15 cellular contexts compared by ENCODE assay signal in genomic region chr2:217923007-217923686, GRCh38.
DNase-seq lines count a peak whose midpoint lies in the region; ATAC-seq, FAIRE-seq and TF ChIP-seq lines count a peak whose summit lies in the region.
"Had no signal": no experiment of that assay in that cellular context is flagged by ENCODE, and none has a peak within 500 bp of the region (broad histone marks: within the 10 kb centered on the region; RNA-seq: fewer than 3 reads in every experiment).

No MANE protein-coding gene starts in this region.

- 87% methylated on average over 8 of the region's 8 CpGs for WGBS in HepG2 (ENCODE audit: low lambda C conversion rate)
- 91 to 93% methylated on average over 8 of the region's 8 CpGs for WGBS in sigmoid colon, 2 donors
- 34% methylated on average over 8 of the region's 8 CpGs for WGBS in aorta, 2 donors

- TF ChIP-seq POLR2A in HepG2 (IDR thresholded peaks at IDR 0.05; ENCODE audit: insufficient read depth in 1 of 2, low read depth in 2 of 2, low read length in 2 of 2) (no peak), sigmoid colon (IDR thresholded peaks at IDR 0.05) (no peak)

- peaks cover 55% of the 10 kb centered on the region for H3K4me1 ChIP-seq in HepG2 (ENCODE audit: insufficient read depth, low read length)
- H3K4me1 ChIP-seq in sigmoid colon: peaks cover 0 to 100% (median 100%) of the 10 kb centered on the region in 4 donors
- peaks cover 0 to 6% of the 10 kb centered on the region in 2 donors for H3K4me1 ChIP-seq in aorta (ENCODE audit: control insufficient read depth in 1 of 2, insufficient read depth in 2 of 2, low read length in 2 of 2)

- H3K36me3 Mint-ChIP-seq in nephron progenitor cell (ENCODE audit: low read depth): no peaks in the 10 kb centered on the region
- H3K36me3 Mint-ChIP-seq: activated naive CD8-positive, alpha-beta T cell; CD8-positive, alpha-beta memory T cell had no signal

- in situ Hi-C loops in HepG2 (cut with HindIII; ENCODE audit: extremely low pct_ligation_motif_present, low pct_unique_long_range_greater_than_20kb): no loop called here
- in situ Hi-C loops in KBM-7 (cut with MboI; ENCODE audit: low pct_unique_long_range_greater_than_20kb, low sequenced_read_pairs): no loop called here

- H3K4me2 ChIP-seq in HepG2 (ENCODE audit: low read depth, low read length): no peak overlapping the region

- no peaks in the 10 kb centered on the region for H3K79me2 ChIP-seq in HepG2 (ENCODE audit: insufficient read depth, low read length)

- intact Hi-C loops in HepG2 (cut with micrococcal nuclease; ENCODE audit: unreplicated experiment): no loop called here
- intact Hi-C loops in sigmoid colon (cut with DNase I): no loop called here
- intact Hi-C loops in aorta (cut with DNase I): no loop called here

- no peaks in the 10 kb centered on the region for H3K4me1 Mint-ChIP-seq in stimulated activated naive CD8-positive, alpha-beta T cell treated with anti-CD3 and anti-CD28 coated beads, Interleukin-15, amount 100 ng/mL, for 72 hours
- peaks cover 66% of the 10 kb centered on the region for H3K4me1 Mint-ChIP-seq in nephron progenitor cell
- H3K4me1 Mint-ChIP-seq: activated CD4-positive, alpha-beta T cell treated with anti-CD3 and anti-CD28 coated beads for 36 hours; CD8-positive, alpha-beta memory T cell had no signal

- no peak overlapping the region for H3K9ac ChIP-seq in HepG2 (ENCODE audit: insufficient read depth, low read depth, low read length)

- H4K20me1 ChIP-seq in HepG2 (ENCODE audit: insufficient read depth, low read length): peaks cover 4% of the 10 kb centered on the region; the same call in 1 of the 2 replicates

- H3K27me3 ChIP-seq in HepG2 (ENCODE audit: control insufficient read depth in 1 of 2, insufficient read depth in 2 of 2, low read length in 2 of 2) (no peaks in the 10 kb centered on the region), sigmoid colon (no peaks in the 10 kb centered on the region), aorta (ENCODE audit: control insufficient read depth in 1 of 2, insufficient read depth in 2 of 2, low read length in 1 of 2) (no peaks in the 10 kb centered on the region)

- ATAC-seq in stimulated activated naive CD8-positive, alpha-beta T cell treated with anti-CD3 and anti-CD28 coated beads, Interleukin-15, amount 100 ng/mL, for 72 hours: peak; percentile 39
- ATAC-seq in stimulated activated naive CD8-positive, alpha-beta T cell treated with anti-CD3 and anti-CD28 coated beads, Interleukin-15, Interleukin-2, amounts not matched to agents 100 U/mL and 50 U/mL, for 24 hours: no peak
- peak; percentile 5; the same call in 2 of the 3 replicates for ATAC-seq in HepG2
- ATAC-seq in aorta (ENCODE audit: low FRiP score): peak; percentile 54
- ATAC-seq: activated CD4-positive, alpha-beta T cell treated with anti-CD3 and anti-CD28 coated beads for 36 hours had no signal

- H3K4me3 ChIP-seq in HepG2 (replicated peaks in 1 of 3; ENCODE audit: insufficient read depth in 1 of 3, low read depth in 2 of 3, low read length in 3 of 3): no peak overlapping the region; a peak in 1 of 6 replicates
- peak overlapping the region in 2 of 4 donors; percentile 16 to 34 for H3K4me3 ChIP-seq in sigmoid colon
- no peak overlapping the region for H3K4me3 ChIP-seq in aorta (ENCODE audit: low read length in 2 of 2)

- TF ChIP-seq CTCF in HepG2 (CRISPR knock-in tag; IDR thresholded peaks at IDR 0.05) (no peak), sigmoid colon (IDR thresholded peaks at IDR 0.05) (no peak), nephron progenitor cell (IDR thresholded peaks at IDR 0.05) (no peak)

- no peaks in the 10 kb centered on the region for H3K9me3 Mint-ChIP-seq in stimulated activated naive CD8-positive, alpha-beta T cell treated with anti-CD3 and anti-CD28 coated beads, Interleukin-15, amount 100 ng/mL, for 72 hours
- H3K9me3 Mint-ChIP-seq in nephron progenitor cell: no peaks in the 10 kb centered on the region
- H3K9me3 Mint-ChIP-seq: CD8-positive, alpha-beta memory T cell; T-helper 2 cell treated with Interferon-gamma antibody and Interleukin-4, amounts not matched to agents 5 μg/mL and 100 μg/mL, for 36 hours had no signal

- no peak for TF ChIP-seq EP300 in HepG2 (IDR thresholded peaks at IDR 0.05; ENCODE audit: low read depth in 2 of 2, low read length in 2 of 2)
- no peak for TF ChIP-seq EP300 in HepG2 (CRISPR knock-in tag; IDR thresholded peaks at IDR 0.05; ENCODE audit: borderline replicate concordance)
- TF ChIP-seq EP300 in sigmoid colon (IDR thresholded peaks at IDR 0.05): no peak

- no peak overlapping the region for H3K27ac Mint-ChIP-seq in stimulated activated naive CD8-positive, alpha-beta T cell treated with anti-CD3 and anti-CD28 coated beads, Interleukin-15, amount 100 ng/mL, for 72 hours
- no peak overlapping the region for H3K27ac Mint-ChIP-seq in nephron progenitor cell
- H3K27ac Mint-ChIP-seq: activated CD4-positive, alpha-beta T cell treated with anti-CD3 and anti-CD28 coated beads for 36 hours; activated naive CD8-positive, alpha-beta T cell; T-helper 2 cell treated with Interferon-gamma antibody and Interleukin-4, amounts not matched to agents 5 μg/mL and 100 μg/mL, for 36 hours had no signal

- no peak for FAIRE-seq in HepG2 (lab: Jason Lieb, UNC)

- no peak for TF ChIP-seq RAD21 in HepG2 (CRISPR knock-in tag; IDR thresholded peaks at IDR 0.05)

- no peak for DNase-seq in stimulated activated naive CD8-positive, alpha-beta T cell treated with anti-CD3 and anti-CD28 coated beads, Interleukin-15, amount 100 ng/mL, for 72 hours
- DNase-seq in stimulated activated naive CD8-positive, alpha-beta T cell treated with anti-CD3 and anti-CD28 coated beads, Interleukin-15, Interleukin-2, amounts not matched to agents 100 U/mL and 50 U/mL, for 24 hours: no peak
- DNase-seq in HepG2 (ENCODE audit: low spot score) (no peak), sigmoid colon (no peak), aorta (no peak), DMS 273 treated with DMSO at 0.1 percent for 48 hours (lab: John Stamatoyannopoulos, UW) (no peak), KBM-7 (no peak), nephron progenitor cell (no peak)
- DNase-seq: activated CD4-positive, alpha-beta T cell treated with anti-CD3 and anti-CD28 coated beads for 36 hours; CD8-positive, alpha-beta memory T cell; NCI-H2107; occipital lobe had no signal

- H3K36me3 ChIP-seq in HepG2 (replicated peaks in 1 of 2; ENCODE audit: control insufficient read depth in 1 of 2, insufficient read depth in 2 of 2, low read length in 2 of 2): peaks cover 0 to 4% of the 10 kb centered on the region in 2 experiments; a peak in 1 of 5 replicates
- peaks cover 0 to 20% (median 5%) of the 10 kb centered on the region in 4 donors for H3K36me3 ChIP-seq in sigmoid colon
- H3K36me3 ChIP-seq in aorta (ENCODE audit: control insufficient read depth in 1 of 2, insufficient read depth in 2 of 2, low read length in 1 of 2): peaks cover 0 to under 1% of the 10 kb centered on the region in 2 donors

- H3K27me3 Mint-ChIP-seq in stimulated activated naive CD8-positive, alpha-beta T cell treated with anti-CD3 and anti-CD28 coated beads, Interleukin-15, amount 100 ng/mL, for 72 hours: no peaks in the 10 kb centered on the region
- H3K27me3 Mint-ChIP-seq in nephron progenitor cell (ENCODE audit: low read depth, poor library complexity): peaks cover 8% of the 10 kb centered on the region
- H3K27me3 Mint-ChIP-seq: activated CD4-positive, alpha-beta T cell treated with anti-CD3 and anti-CD28 coated beads for 36 hours; activated naive CD8-positive, alpha-beta T cell had no signal

- no peak overlapping the region for H2AFZ ChIP-seq in HepG2 (ENCODE audit: low read length)

- CTCF ChIA-PET in HepG2 (lab: Yijun Ruan, JAX; ENCODE audit: low intra/inter-chr PET ratio, low total read pairs): interaction anchor here (1.7 to 2.3 kb wide), 4 partner anchors 33 to 138 kb away, joined by 6 to 9 read pairs (median 7); no protein-coding TSS in a partner anchor

- BruUV-seq in HepG2 (replicated peaks; lab: Mats Ljungman, UMichigan): no TSS peak

- no peak overlapping the region for H3K27ac ChIP-seq in HepG2 (ENCODE audit: extremely low read length, insufficient read depth, low read length)
- peak overlapping the region; percentile 94 to 98 (median 98) for H3K27ac ChIP-seq in sigmoid colon
- H3K27ac ChIP-seq in aorta (ENCODE audit: low read depth in 1 of 2, low read length in 2 of 2): peak overlapping the region; percentile 92 to 99
- H3K27ac ChIP-seq: epithelial cell of prostate had no signal

- POLR2A ChIA-PET in HepG2 (lab: Yijun Ruan, JAX): interaction anchor here (3.2 kb wide), 1 partner anchor 21 kb away, joined by 9 read pairs; no protein-coding TSS in a partner anchor

- no peaks in the 10 kb centered on the region for H3K9me3 ChIP-seq in HepG2 (ENCODE audit: low read length)
- H3K9me3 ChIP-seq in sigmoid colon: no peaks in the 10 kb centered on the region
- H3K9me3 ChIP-seq in aorta (ENCODE audit: control insufficient read depth, low read length): no peaks in the 10 kb centered on the region

- no peak overlapping the region for H3K4me3 Mint-ChIP-seq in stimulated activated naive CD8-positive, alpha-beta T cell treated with anti-CD3 and anti-CD28 coated beads, Interleukin-15, amount 100 ng/mL, for 72 hours
- no peak overlapping the region for H3K4me3 Mint-ChIP-seq in nephron progenitor cell
- H3K4me3 Mint-ChIP-seq: activated CD4-positive, alpha-beta T cell treated with anti-CD3 and anti-CD28 coated beads for 36 hours; activated naive CD8-positive, alpha-beta T cell; CD8-positive, alpha-beta memory T cell; T-helper 2 cell treated with Interferon-gamma antibody and Interleukin-4, amounts not matched to agents 5 μg/mL and 100 μg/mL, for 36 hours had no signal

TF ChIP-seq in HepG2, 621 proteins besides CTCF, POLR2A, EP300 and RAD21:
- TF ChIP-seq MBNL3 (CRISPR knock-in tag; conservative IDR thresholded peaks at IDR 0.05) (no peak), ZMYM3 (CRISPR knock-in tag; IDR thresholded peaks at IDR 0.05) (peak; percentile 81), IKZF4 (CRISPR knock-in tag; IDR thresholded peaks at IDR 0.05; ENCODE audit: borderline replicate concordance, low read depth, not compliant biosample characterization) (no peak), CREBL2 (CRISPR knock-in tag; IDR thresholded peaks at IDR 0.05; ENCODE audit: borderline replicate concordance) (no peak), ZNF629 (CRISPR knock-in tag; conservative IDR thresholded peaks at IDR 0.05) (peak; percentile 93), ZNF350 (CRISPR knock-in tag; IDR thresholded peaks at IDR 0.05; ENCODE audit: borderline replicate concordance, low read depth) (0 out of 2 replicates have a peak, but pooled peaks have one; percentile 11), YY1 (IDR thresholded peaks at IDR 0.05; ENCODE audit: insufficient read depth, insufficient replicate concordance, low read depth, low read length) (no peak), CHD4 (IDR thresholded peaks at IDR 0.05; ENCODE audit: borderline replicate concordance, low read length) (peak; percentile 42; the same call in 1 of the 2 replicates)
